1 cellular context compared by ENCODE assay signal in the genomic region with DNA sequence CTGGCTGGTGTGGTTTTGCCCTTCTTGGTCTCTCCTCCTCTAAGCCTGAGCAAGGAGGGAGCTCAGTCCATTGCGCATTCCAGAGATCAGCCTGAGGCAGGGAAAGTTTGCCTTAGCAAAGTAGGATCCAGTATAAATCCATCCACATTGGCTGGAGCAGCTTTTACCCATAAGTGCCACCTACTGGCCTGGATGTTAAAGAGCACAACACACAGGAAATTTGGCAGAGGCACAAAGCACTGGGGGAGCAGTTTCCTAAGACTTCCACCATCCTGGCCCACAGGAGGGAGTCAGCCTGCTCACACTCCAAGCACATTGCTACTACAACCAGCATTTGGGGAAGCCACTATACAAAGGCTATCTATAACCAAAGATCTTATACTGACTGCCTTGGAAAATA.
TF ChIP-seq lines count a peak whose summit lies in the region.

No MANE protein-coding gene starts in this region.

TF ChIP-seq in H1, 55 proteins besides CTCF, POLR2A, EP300 and RAD21 (continued from another document):
- TF ChIP-seq, protein P1, sequence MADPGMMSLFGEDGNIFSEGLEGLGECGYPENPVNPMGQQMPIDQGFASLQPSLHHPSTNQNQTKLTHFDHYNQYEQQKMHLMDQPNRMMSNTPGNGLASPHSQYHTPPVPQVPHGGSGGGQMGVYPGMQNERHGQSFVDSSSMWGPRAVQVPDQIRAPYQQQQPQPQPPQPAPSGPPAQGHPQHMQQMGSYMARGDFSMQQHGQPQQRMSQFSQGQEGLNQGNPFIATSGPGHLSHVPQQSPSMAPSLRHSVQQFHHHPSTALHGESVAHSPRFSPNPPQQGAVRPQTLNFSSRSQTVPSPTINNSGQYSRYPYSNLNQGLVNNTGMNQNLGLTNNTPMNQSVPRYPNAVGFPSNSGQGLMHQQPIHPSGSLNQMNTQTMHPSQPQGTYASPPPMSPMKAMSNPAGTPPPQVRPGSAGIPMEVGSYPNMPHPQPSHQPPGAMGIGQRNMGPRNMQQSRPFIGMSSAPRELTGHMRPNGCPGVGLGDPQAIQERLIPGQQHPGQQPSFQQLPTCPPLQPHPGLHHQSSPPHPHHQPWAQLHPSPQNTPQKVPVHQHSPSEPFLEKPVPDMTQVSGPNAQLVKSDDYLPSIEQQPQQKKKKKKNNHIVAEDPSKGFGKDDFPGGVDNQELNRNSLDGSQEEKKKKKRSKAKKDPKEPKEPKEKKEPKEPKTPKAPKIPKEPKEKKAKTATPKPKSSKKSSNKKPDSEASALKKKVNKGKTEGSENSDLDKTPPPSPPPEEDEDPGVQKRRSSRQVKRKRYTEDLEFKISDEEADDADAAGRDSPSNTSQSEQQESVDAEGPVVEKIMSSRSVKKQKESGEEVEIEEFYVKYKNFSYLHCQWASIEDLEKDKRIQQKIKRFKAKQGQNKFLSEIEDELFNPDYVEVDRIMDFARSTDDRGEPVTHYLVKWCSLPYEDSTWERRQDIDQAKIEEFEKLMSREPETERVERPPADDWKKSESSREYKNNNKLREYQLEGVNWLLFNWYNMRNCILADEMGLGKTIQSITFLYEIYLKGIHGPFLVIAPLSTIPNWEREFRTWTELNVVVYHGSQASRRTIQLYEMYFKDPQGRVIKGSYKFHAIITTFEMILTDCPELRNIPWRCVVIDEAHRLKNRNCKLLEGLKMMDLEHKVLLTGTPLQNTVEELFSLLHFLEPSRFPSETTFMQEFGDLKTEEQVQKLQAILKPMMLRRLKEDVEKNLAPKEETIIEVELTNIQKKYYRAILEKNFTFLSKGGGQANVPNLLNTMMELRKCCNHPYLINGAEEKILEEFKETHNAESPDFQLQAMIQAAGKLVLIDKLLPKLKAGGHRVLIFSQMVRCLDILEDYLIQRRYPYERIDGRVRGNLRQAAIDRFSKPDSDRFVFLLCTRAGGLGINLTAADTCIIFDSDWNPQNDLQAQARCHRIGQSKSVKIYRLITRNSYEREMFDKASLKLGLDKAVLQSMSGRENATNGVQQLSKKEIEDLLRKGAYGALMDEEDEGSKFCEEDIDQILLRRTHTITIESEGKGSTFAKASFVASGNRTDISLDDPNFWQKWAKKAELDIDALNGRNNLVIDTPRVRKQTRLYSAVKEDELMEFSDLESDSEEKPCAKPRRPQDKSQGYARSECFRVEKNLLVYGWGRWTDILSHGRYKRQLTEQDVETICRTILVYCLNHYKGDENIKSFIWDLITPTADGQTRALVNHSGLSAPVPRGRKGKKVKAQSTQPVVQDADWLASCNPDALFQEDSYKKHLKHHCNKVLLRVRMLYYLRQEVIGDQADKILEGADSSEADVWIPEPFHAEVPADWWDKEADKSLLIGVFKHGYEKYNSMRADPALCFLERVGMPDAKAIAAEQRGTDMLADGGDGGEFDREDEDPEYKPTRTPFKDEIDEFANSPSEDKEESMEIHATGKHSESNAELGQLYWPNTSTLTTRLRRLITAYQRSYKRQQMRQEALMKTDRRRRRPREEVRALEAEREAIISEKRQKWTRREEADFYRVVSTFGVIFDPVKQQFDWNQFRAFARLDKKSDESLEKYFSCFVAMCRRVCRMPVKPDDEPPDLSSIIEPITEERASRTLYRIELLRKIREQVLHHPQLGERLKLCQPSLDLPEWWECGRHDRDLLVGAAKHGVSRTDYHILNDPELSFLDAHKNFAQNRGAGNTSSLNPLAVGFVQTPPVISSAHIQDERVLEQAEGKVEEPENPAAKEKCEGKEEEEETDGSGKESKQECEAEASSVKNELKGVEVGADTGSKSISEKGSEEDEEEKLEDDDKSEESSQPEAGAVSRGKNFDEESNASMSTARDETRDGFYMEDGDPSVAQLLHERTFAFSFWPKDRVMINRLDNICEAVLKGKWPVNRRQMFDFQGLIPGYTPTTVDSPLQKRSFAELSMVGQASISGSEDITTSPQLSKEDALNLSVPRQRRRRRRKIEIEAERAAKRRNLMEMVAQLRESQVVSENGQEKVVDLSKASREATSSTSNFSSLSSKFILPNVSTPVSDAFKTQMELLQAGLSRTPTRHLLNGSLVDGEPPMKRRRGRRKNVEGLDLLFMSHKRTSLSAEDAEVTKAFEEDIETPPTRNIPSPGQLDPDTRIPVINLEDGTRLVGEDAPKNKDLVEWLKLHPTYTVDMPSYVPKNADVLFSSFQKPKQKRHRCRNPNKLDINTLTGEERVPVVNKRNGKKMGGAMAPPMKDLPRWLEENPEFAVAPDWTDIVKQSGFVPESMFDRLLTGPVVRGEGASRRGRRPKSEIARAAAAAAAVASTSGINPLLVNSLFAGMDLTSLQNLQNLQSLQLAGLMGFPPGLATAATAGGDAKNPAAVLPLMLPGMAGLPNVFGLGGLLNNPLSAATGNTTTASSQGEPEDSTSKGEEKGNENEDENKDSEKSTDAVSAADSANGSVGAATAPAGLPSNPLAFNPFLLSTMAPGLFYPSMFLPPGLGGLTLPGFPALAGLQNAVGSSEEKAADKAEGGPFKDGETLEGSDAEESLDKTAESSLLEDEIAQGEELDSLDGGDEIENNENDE (IDR thresholded peaks at IDR 0.05; ENCODE audit: insufficient replicate concordance, low read length), result no peak
